Comparison of ENCODE assay signal across 25 cellular contexts in the genomic region with DNA sequence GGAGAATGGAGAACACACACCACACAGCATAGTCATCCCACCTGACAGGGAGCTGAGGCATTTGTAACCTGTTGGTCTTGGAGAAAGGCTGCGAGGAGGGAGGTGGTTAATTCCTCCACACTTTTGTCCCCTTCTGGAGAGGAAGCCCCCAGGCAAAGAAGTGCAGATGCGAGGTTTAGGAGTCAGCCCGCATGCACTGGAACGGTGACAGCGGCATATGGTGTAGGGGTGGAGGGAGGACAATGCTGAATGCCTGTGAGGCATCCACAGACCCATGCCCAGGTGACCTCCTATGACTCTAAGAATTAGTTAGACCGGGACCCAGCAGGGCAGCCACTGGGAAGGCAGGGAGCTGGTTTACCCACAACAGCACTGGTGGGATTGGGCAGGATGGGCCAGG. TPM values are rescaled to one million over a fixed set of nuclear protein-coding genes. Genes with fewer than 3 reads are reported as not detected.
DNase-seq lines count a peak whose midpoint lies in the region; ATAC-seq and TF ChIP-seq lines count a peak whose summit lies in the region.
"Had no signal": no experiment of that assay in that cellular context is flagged by ENCODE, and none has a peak within 500 bp of the region (broad histone marks: within the 10 kb centered on the region; RNA-seq: fewer than 3 reads in every experiment).

No MANE protein-coding gene starts in this region.

- H3K4me2 ChIP-seq in hepatocyte: no peak overlapping the region
- no peak overlapping the region for H3K4me2 ChIP-seq in osteoblast (ENCODE audit: insufficient read depth, low read length)
- H3K4me2 ChIP-seq: A549; BLaER1 treated with 17β-estradiol and CSF1 and Interleukin-3, amounts not matched to agents 10 nM and 100 nM had no signal

- peak overlapping the region; percentile 66 for H3K27ac ChIP-seq in hepatocyte
- H3K27ac ChIP-seq in osteoblast (ENCODE audit: low read depth, low read length): no peak overlapping the region
- no peak overlapping the region for H3K27ac ChIP-seq in aorta (ENCODE audit: low read depth in 1 of 2, low read length in 2 of 2)
- H3K27ac ChIP-seq: A549; BLaER1 treated with 17β-estradiol and CSF1 and Interleukin-3, amounts not matched to agents 10 nM and 100 nM had no signal

- no peaks in the 10 kb centered on the region for H3K9me2 ChIP-seq in hepatocyte (replicated peaks; ENCODE audit: insufficient read depth)

- DNase-seq in NCI-H82 (lab: John Stamatoyannopoulos, UW) (peak; percentile 51), NCI-H82 treated with DMSO at 0.1 percent for 48 hours (lab: John Stamatoyannopoulos, UW; ENCODE audit: unreplicated experiment) (no peak), hepatocyte (ENCODE audit: low spot score) (no peak), osteoblast (ENCODE audit: insufficient read length, low spot score, missing footprints) (peak; percentile 29), aorta (no peak), LoVo (ENCODE audit: low spot score) (no peak)
- DNase-seq: 8988T; ACHN; AML-193; BE2C; Calu3; CD4-positive, alpha-beta T cell; CD8-positive, alpha-beta memory T cell; DMS79; EL; GF-D8; GOT3; HFFc6 had no signal

- H3K79me2 ChIP-seq in hepatocyte: no peaks in the 10 kb centered on the region
- H3K79me2 ChIP-seq in osteoblast (ENCODE audit: insufficient read depth, low read length): no peaks in the 10 kb centered on the region

- H4K20me1 ChIP-seq in hepatocyte (ENCODE audit: insufficient read depth, poor library complexity, severe bottlenecking): no peaks in the 10 kb centered on the region
- no peaks in the 10 kb centered on the region for H4K20me1 ChIP-seq in osteoblast (ENCODE audit: insufficient read depth, low read length)
- H4K20me1 ChIP-seq: BLaER1 treated with 17β-estradiol and CSF1 and Interleukin-3, amounts not matched to agents 10 nM and 100 nM had no signal

- WGBS in hepatocyte (ENCODE audit: low lambda C conversion rate, missing lambda C conversion rate): 86% methylated on average over 6 of the region's 6 CpGs
- 93 to 96% methylated on average over 6 of the region's 6 CpGs for WGBS in aorta, 2 donors

- H3K36me3 ChIP-seq in hepatocyte (replicated peaks; ENCODE audit: insufficient read depth, low read depth) (no peaks in the 10 kb centered on the region), osteoblast (ENCODE audit: insufficient read depth, low read length) (no peaks in the 10 kb centered on the region), aorta (ENCODE audit: control insufficient read depth in 1 of 2, insufficient read depth in 2 of 2, low read length in 1 of 2) (no peaks in the 10 kb centered on the region)
- H3K36me3 ChIP-seq: BE2C; BLaER1 treated with 17β-estradiol and CSF1 and Interleukin-3, amounts not matched to agents 10 nM and 100 nM; HAP-1 had no signal

- H3K27me3 ChIP-seq in hepatocyte (no peaks in the 10 kb centered on the region), osteoblast (ENCODE audit: insufficient read depth, low read length) (peaks cover 44% of the 10 kb centered on the region), aorta (ENCODE audit: control insufficient read depth in 1 of 2, insufficient read depth in 2 of 2, low read length in 1 of 2) (no peaks in the 10 kb centered on the region)
- H3K27me3 ChIP-seq: BE2C; BLaER1 treated with 17β-estradiol and CSF1 and Interleukin-3, amounts not matched to agents 10 nM and 100 nM had no signal

- ATAC-seq in aorta (ENCODE audit: low FRiP score) (peak; percentile 23), HG02610 (IDR thresholded peaks at IDR 0.05; ENCODE audit: unreplicated experiment) (no peak), HG03108 (IDR thresholded peaks at IDR 0.05; ENCODE audit: unreplicated experiment) (no peak)
- ATAC-seq: A549 had no signal

- no peak overlapping the region for H2AFZ ChIP-seq in hepatocyte
- no peak overlapping the region for H2AFZ ChIP-seq in osteoblast (ENCODE audit: low read length)

- intact Hi-C loops in aorta (cut with DNase I): no loop called here

- H3K4me3 ChIP-seq in hepatocyte: no peak overlapping the region
- H3K4me3 ChIP-seq in osteoblast (ENCODE audit: insufficient read depth, low read length): no peak overlapping the region
- H3K4me3 ChIP-seq in aorta (ENCODE audit: low read length in 2 of 2): no peak overlapping the region
- H3K4me3 ChIP-seq: A549; BLaER1 treated with 17β-estradiol and CSF1 and Interleukin-3, amounts not matched to agents 10 nM and 100 nM; HAP-1 had no signal

- H3K9me3 ChIP-seq in hepatocyte (ENCODE audit: low read depth) (no peaks in the 10 kb centered on the region), osteoblast (ENCODE audit: low read depth, low read length) (no peaks in the 10 kb centered on the region), aorta (ENCODE audit: control insufficient read depth, low read length) (no peaks in the 10 kb centered on the region)
- H3K9me3 ChIP-seq: BE2C, HAP-1 had no signal

- H3K4me1 ChIP-seq in hepatocyte (ENCODE audit: insufficient read depth) (peaks cover 9% of the 10 kb centered on the region), osteoblast (ENCODE audit: insufficient read depth, low read length) (no peaks in the 10 kb centered on the region), aorta (ENCODE audit: control insufficient read depth in 1 of 2, insufficient read depth in 2 of 2, low read length in 2 of 2) (no peaks in the 10 kb centered on the region)
- H3K4me1 ChIP-seq: A549; BE2C; BLaER1 treated with 17β-estradiol and CSF1 and Interleukin-3, amounts not matched to agents 10 nM and 100 nM; HAP-1 had no signal

- no peak for TF ChIP-seq CTCF in hepatocyte (IDR thresholded peaks at IDR 0.05; ENCODE audit: poor library complexity)
- no peak for TF ChIP-seq CTCF in osteoblast (IDR thresholded peaks at IDR 0.05; ENCODE audit: extremely low read depth, low read depth, low read length)

RNA-seq across cellular contexts. Expression of gene SPATA3, which starts 12.2 kb away (rescaled TPM):
- total RNA-seq in hepatocyte (not detected in 2 replicates), osteoblast (not detected in 2 replicates), aorta (not detected)
- polyA plus RNA-seq in hepatocyte (not detected in 2 replicates), aorta (not detected)
- total RNA-seq: Calu3; CD4-positive, alpha-beta T cell; G401; HFFc6 had no signal
- polyA plus RNA-seq: A549; CD14-positive monocyte; CD8-positive, alpha-beta memory T cell had no signal

RNA-seq across cellular contexts. Expression of gene C2orf72, which starts 29.2 kb away (rescaled TPM):
- 108 and 112 TPM in 2 replicates for total RNA-seq in hepatocyte
- polyA plus RNA-seq in hepatocyte: 64.1 and 86.9 TPM in 2 replicates
- not detected in 2 replicates for total RNA-seq in osteoblast
- under 1 TPM in 1 of 2 donors, not detected in 1; 0.15 TPM for total RNA-seq in aorta
- polyA plus RNA-seq in aorta: 1 to 10 TPM in 1 of 2 donors, under 1 TPM in 1; 0.13 to 2.4 TPM
- total RNA-seq: CD4-positive, alpha-beta T cell; HFFc6 had no signal
- polyA plus RNA-seq: CD14-positive monocyte; CD8-positive, alpha-beta memory T cell had no signal

RNA-seq across cellular contexts. Expression of gene PSMD1, which starts 48.5 kb away (rescaled TPM):
- total RNA-seq in hepatocyte: 92.9 and 93.6 TPM in 2 replicates
- polyA plus RNA-seq in hepatocyte: 96.3 and 106 TPM in 2 replicates
- total RNA-seq in osteoblast: 112 TPM in 2 replicates
- total RNA-seq in aorta: 10 to 100 TPM; 67.7 to 69.7 TPM
- 10 to 100 TPM; 27.8 to 35.3 TPM for polyA plus RNA-seq in aorta

Comparison
In these comparisons a context has a peak if more than half of its experiments do, and no peak if none do; other contexts are left out.
1. DNase-seq: peak in NCI-H82 (single experiment) and osteoblast (single experiment); none in NCI-H82 treated with DMSO at 0.1 percent for 48 hours (single experiment), hepatocyte (single experiment), aorta (0 of 2) and LoVo (single experiment).
2. RNA of gene C2orf72, which starts 29.2 kb away (total RNA-seq): 108 to 112 TPM in hepatocyte; 0.15 TPM in aorta and not detected in osteoblast; every median in the first group is over 10 times any median in the second.